ENCODE assay signal across 37 cellular contexts in the genomic region with DNA sequence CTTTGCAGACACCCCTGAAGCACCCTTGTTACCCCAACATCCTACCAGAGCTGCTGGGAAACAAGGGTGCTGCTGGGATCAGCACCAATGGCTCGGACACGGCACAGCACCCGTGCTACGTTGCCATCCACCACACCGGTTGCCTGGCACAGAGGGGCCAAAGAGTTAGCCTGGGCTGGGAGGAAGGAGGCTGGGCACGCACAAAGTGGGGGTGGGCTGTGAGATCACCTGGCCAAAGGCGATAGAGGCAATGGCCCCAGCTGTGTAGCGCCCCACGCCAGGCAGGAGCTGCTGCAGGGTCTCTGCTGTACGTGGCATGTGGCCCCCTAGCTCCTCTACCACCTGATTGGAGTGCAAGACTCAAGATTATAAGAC. TPM values are rescaled to one million over a fixed set of nuclear protein-coding genes. Genes with fewer than 3 reads are reported as not detected.
A peak's percentile ranks its signal among the peaks of the same experiment; 100 is the strongest.
DNase-seq lines count a peak whose midpoint lies in the region; ATAC-seq, FAIRE-seq and TF ChIP-seq lines count a peak whose summit lies in the region.
"Had no signal": no experiment of that assay in that cellular context is flagged by ENCODE, and none has a peak within 500 bp of the region (broad histone marks: within the 10 kb centered on the region; RNA-seq: fewer than 3 reads in every experiment).

No MANE protein-coding gene starts in this region.

- no peak overlapping the region for H3K4me3 Mint-ChIP-seq in activated naive CD8-positive, alpha-beta T cell treated with anti-CD3 and anti-CD28 coated beads for 36 hours
- H3K4me3 Mint-ChIP-seq: B cell; CD14-positive monocyte; CD4-positive, alpha-beta memory T cell; CD4-positive, alpha-beta T cell; CD4-positive, CD25-positive, alpha-beta regulatory T cell; CD8-positive, alpha-beta memory T cell; CD8-positive, alpha-beta T cell had no signal

- H3K27me3 Mint-ChIP-seq in activated naive CD8-positive, alpha-beta T cell treated with anti-CD3 and anti-CD28 coated beads for 36 hours = no peaks in the 10 kb centered on the region
- H3K27me3 Mint-ChIP-seq: B cell; CD4-positive, alpha-beta memory T cell; CD4-positive, alpha-beta T cell; CD4-positive, CD25-positive, alpha-beta regulatory T cell had no signal

- no peaks in the 10 kb centered on the region for H3K27me3 ChIP-seq in H7 (ENCODE audit: control insufficient read depth, insufficient read depth, low read length)
- H3K27me3 ChIP-seq: BE2C; BLaER1; BLaER1 treated with 17β-estradiol and CSF1 and Interleukin-3, amounts not matched to agents 10 nM and 100 nM had no signal

- H3K36me3 Mint-ChIP-seq in activated naive CD8-positive, alpha-beta T cell treated with anti-CD3 and anti-CD28 coated beads for 36 hours = peaks cover 29% of the 10 kb centered on the region

- no peak for ATAC-seq in omental fat pad (ENCODE audit: low FRiP score)
- ATAC-seq: A549; CD8-positive, alpha-beta T cell had no signal

- no peak overlapping the region for H3K27ac Mint-ChIP-seq in activated naive CD8-positive, alpha-beta T cell treated with anti-CD3 and anti-CD28 coated beads for 36 hours
- H3K27ac Mint-ChIP-seq: B cell; CD4-positive, alpha-beta T cell; CD8-positive, alpha-beta memory T cell; CD8-positive, alpha-beta T cell had no signal

- in situ Hi-C loops in GM13977 (cut with MboI; ENCODE audit: low pct_unique_long_range_greater_than_20kb, low sequenced_read_pairs, unreplicated experiment) = no loop called here

- FAIRE-seq in urothelium cell line (lab: Jason Lieb, UNC) = no peak
- FAIRE-seq: A204.1, A549, D721Med had no signal

- DNase-seq in GM13977 (ENCODE audit: low spot score) (peak; percentile 2), H7 (peak; percentile 11), mesenteric fat pad (ENCODE audit: low spot score) (peak; percentile 51), urothelium cell line (ENCODE audit: low spot score) (peak; percentile 1), NOMO-1 (lab: John Stamatoyannopoulos, UW; ENCODE audit: unreplicated experiment in 2 of 2) (no peak), omental fat pad (ENCODE audit: low spot score) (no peak)
- DNase-seq in activated CD4-positive, alpha-beta T cell treated with anti-CD3 and anti-CD28 coated beads for 1 hour = no peak
- DNase-seq in activated naive CD8-positive, alpha-beta T cell treated with anti-CD3 and anti-CD28 coated beads for 36 hours = no peak
- DNase-seq: 8988T; ACHN; AML-193; BE2C; C1 segment of cervical spinal cord; Caco-2; Calu3; CD4-positive, alpha-beta memory T cell; CD4-positive, alpha-beta T cell; CD4-positive, CD25-positive, alpha-beta regulatory T cell; CD8-positive, alpha-beta memory T cell; CD8-positive, alpha-beta T cell; COR-L47; DMS 273 treated with DMSO at 0.1 percent for 48 hours; DMS153; DMS53; DMS79; DMS79 treated with DMSO at 0.1 percent for 48 hours; DND-41; EL had no signal

- H3K9me3 Mint-ChIP-seq in activated naive CD8-positive, alpha-beta T cell treated with anti-CD3 and anti-CD28 coated beads for 36 hours = no peaks in the 10 kb centered on the region
- H3K9me3 Mint-ChIP-seq: CD4-positive, alpha-beta T cell; CD4-positive, CD25-positive, alpha-beta regulatory T cell; CD8-positive, alpha-beta memory T cell; CD8-positive, alpha-beta T cell had no signal

- H3K4me3 ChIP-seq in H7 (ENCODE audit: insufficient read depth, low read depth, low read length) = no peak overlapping the region
- H3K4me3 ChIP-seq: A549; BLaER1; BLaER1 treated with 17β-estradiol and CSF1 and Interleukin-3, amounts not matched to agents 10 nM and 100 nM had no signal

- peaks cover 11% of the 10 kb centered on the region for H3K36me3 ChIP-seq in H7 (replicated peaks; ENCODE audit: control insufficient read depth, insufficient read depth, low read length)
- H3K36me3 ChIP-seq: BE2C had no signal

- H3K4me1 Mint-ChIP-seq in activated naive CD8-positive, alpha-beta T cell treated with anti-CD3 and anti-CD28 coated beads for 36 hours = peaks cover 26% of the 10 kb centered on the region

- TF ChIP-seq CTCF in GM13977 (IDR thresholded peaks at IDR 0.05; ENCODE audit: extremely low read depth, insufficient read depth, missing control alignments) = no peak
- no peak for TF ChIP-seq CTCF in omental fat pad (IDR thresholded peaks at IDR 0.05)

RNA-seq across cellular contexts. Expression of a gene that starts 5.6 kb away (rescaled TPM):
- 87.5 and 134 TPM in 2 replicates for total RNA-seq in H7 (2014; rRNA removed; shearing (Covaris generic))
- 1.00 TPM for total RNA-seq in mesenteric fat pad
- total RNA-seq in omental fat pad = 1 to 10 TPM in 1 of 4 donors, not detected in 3; 2.0 TPM
- 10 to 100 TPM; 51.8 to 53.0 TPM for total RNA-seq in activated naive CD8-positive, alpha-beta T cell treated with anti-CD3 and anti-CD28 coated beads for 36 hours
- total RNA-seq: A172; CD4-positive, alpha-beta T cell; CD4-positive, CD25-positive, alpha-beta regulatory T cell; Daoy had no signal

RNA-seq across cellular contexts. Expression of a gene that starts 7.6 kb away (rescaled TPM):
- total RNA-seq in H7 (2014; rRNA removed; shearing (Covaris generic)) = 17.0 and 20.2 TPM in 2 replicates
- 7.2 TPM for total RNA-seq in mesenteric fat pad
- 10 to 100 TPM in 1 of 4 donors, 1 to 10 TPM in 3; 6.1 to 14.3 (median 7.4) TPM for total RNA-seq in omental fat pad
- total RNA-seq in activated naive CD8-positive, alpha-beta T cell treated with anti-CD3 and anti-CD28 coated beads for 36 hours = 10 to 100 TPM; 54.8 to 54.9 TPM

RNA-seq across cellular contexts. Expression of a gene that starts 7.9 kb away (rescaled TPM):
- 124 and 126 TPM in 2 replicates for total RNA-seq in H7 (2014; rRNA removed; shearing (Covaris generic))
- total RNA-seq in mesenteric fat pad (14.4 TPM), omental fat pad (10 to 100 TPM; 11.5 to 28.1 (median 12.8) TPM)
- total RNA-seq in activated naive CD8-positive, alpha-beta T cell treated with anti-CD3 and anti-CD28 coated beads for 36 hours = 10 to 100 TPM; 54.4 to 57.9 TPM

Comparison
In these comparisons a context has a peak if more than half of its experiments do, and no peak if none do; other contexts are left out.
1. DNase-seq: peak in GM13977 (single experiment), H7 (single experiment), mesenteric fat pad (single experiment) and urothelium cell line (single experiment); none in NOMO-1 (0 of 2), activated CD4-positive, alpha-beta T cell treated with anti-CD3 and anti-CD28 coated beads for 1 hour (single experiment), omental fat pad (single experiment) and activated naive CD8-positive, alpha-beta T cell treated with anti-CD3 and anti-CD28 coated beads for 36 hours (single experiment).
2. RNA of a gene that starts 5.6 kb away (total RNA-seq): 87.5 to 134 TPM in H7 and 51.8 to 53.0 TPM in activated naive CD8-positive, alpha-beta T cell treated with anti-CD3 and anti-CD28 coated beads for 36 hours; 1.00 TPM in mesenteric fat pad (single experiment) and 2.0 TPM in omental fat pad; every median in the first group is over 10 times any median in the second.